Comparison of ENCODE assay signal across 1 cellular context in genomic region chr4:188246488-188246887, GRCh38.
TF ChIP-seq lines count a peak whose summit lies in the region.

No MANE protein-coding gene starts in this region.

TF ChIP-seq in H1, 55 proteins besides CTCF, POLR2A, EP300 and RAD21 (continued from another document):
- no peak for TF ChIP-seq SRF (IDR thresholded peaks at IDR 0.05; ENCODE audit: low read depth, low read length)
- TF ChIP-seq CBX8 (IDR thresholded peaks at IDR 0.05; ENCODE audit: borderline replicate concordance, low read depth, low read length) = no peak
